Comparison of ENCODE assay signal across 1 cellular context in the genomic region with DNA sequence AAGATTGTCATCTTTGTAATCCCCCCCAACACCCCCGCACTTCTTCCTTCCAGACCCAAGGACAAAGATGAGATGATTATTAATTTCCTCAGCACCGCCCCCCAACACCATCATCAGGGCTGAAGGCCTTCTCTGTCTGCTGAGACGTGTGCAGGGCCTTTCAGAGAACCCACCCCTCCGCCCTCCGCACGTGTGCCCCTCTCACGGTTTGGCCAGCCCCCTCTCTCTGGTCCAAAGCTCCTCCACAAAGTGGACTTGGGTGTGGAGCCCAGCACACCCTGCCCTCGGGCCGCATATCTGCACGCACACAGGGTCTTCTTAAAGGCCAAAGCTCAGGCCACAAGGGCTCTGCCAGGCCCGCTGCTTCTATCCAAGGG.
TF ChIP-seq lines count a peak whose summit lies in the region.

No MANE protein-coding gene starts in this region.

TF ChIP-seq in GM23338, 12 proteins besides CTCF, POLR2A, EP300 and RAD21 (continued from another document):
- TF ChIP-seq, protein P1, sequence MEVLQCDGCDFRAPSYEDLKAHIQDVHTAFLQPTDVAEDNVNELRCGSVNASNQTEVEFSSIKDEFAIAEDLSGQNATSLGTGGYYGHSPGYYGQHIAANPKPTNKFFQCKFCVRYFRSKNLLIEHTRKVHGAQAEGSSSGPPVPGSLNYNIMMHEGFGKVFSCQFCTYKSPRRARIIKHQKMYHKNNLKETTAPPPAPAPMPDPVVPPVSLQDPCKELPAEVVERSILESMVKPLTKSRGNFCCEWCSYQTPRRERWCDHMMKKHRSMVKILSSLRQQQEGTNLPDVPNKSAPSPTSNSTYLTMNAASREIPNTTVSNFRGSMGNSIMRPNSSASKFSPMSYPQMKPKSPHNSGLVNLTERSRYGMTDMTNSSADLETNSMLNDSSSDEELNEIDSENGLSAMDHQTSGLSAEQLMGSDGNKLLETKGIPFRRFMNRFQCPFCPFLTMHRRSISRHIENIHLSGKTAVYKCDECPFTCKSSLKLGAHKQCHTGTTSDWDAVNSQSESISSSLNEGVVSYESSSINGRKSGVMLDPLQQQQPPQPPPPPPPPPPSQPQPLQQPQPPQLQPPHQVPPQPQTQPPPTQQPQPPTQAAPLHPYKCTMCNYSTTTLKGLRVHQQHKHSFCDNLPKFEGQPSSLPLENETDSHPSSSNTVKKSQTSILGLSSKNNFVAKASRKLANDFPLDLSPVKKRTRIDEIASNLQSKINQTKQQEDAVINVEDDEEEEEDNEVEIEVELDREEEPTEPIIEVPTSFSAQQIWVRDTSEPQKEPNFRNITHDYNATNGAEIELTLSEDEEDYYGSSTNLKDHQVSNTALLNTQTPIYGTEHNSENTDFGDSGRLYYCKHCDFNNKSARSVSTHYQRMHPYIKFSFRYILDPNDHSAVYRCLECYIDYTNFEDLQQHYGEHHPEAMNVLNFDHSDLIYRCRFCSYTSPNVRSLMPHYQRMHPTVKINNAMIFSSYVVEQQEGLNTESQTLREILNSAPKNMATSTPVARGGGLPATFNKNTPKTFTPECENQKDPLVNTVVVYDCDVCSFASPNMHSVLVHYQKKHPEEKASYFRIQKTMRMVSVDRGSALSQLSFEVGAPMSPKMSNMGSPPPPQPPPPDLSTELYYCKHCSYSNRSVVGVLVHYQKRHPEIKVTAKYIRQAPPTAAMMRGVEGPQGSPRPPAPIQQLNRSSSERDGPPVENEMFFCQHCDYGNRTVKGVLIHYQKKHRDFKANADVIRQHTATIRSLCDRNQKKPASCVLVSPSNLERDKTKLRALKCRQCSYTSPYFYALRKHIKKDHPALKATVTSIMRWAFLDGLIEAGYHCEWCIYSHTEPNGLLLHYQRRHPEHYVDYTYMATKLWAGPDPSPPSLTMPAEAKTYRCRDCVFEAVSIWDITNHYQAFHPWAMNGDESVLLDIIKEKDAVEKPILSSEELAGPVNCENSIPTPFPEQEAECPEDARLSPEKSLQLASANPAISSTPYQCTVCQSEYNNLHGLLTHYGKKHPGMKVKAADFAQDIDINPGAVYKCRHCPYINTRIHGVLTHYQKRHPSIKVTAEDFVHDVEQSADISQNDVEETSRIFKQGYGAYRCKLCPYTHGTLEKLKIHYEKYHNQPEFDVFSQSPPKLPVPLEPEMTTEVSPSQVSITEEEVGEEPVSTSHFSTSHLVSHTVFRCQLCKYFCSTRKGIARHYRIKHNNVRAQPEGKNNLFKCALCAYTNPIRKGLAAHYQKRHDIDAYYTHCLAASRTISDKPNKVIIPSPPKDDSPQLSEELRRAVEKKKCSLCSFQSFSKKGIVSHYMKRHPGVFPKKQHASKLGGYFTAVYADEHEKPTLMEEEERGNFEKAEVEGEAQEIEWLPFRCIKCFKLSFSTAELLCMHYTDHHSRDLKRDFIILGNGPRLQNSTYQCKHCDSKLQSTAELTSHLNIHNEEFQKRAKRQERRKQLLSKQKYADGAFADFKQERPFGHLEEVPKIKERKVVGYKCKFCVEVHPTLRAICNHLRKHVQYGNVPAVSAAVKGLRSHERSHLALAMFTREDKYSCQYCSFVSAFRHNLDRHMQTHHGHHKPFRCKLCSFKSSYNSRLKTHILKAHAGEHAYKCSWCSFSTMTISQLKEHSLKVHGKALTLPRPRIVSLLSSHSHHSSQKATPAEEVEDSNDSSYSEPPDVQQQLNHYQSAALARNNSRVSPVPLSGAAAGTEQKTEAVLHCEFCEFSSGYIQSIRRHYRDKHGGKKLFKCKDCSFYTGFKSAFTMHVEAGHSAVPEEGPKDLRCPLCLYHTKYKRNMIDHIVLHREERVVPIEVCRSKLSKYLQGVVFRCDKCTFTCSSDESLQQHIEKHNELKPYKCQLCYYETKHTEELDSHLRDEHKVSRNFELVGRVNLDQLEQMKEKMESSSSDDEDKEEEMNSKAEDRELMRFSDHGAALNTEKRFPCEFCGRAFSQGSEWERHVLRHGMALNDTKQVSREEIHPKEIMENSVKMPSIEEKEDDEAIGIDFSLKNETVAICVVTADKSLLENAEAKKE (CRISPR knock-in tag; IDR thresholded peaks at IDR 0.05): no peak
- TF ChIP-seq EZH2 (IDR thresholded peaks at IDR 0.05; ENCODE audit: low read depth, unreplicated experiment): no peak
